8 cellular contexts compared by ENCODE assay signal in genomic region chr9:135961277-135961705, GRCh38. TPM values are rescaled to one million over a fixed set of nuclear protein-coding genes. Genes with fewer than 3 reads are reported as not detected.
DNase-seq lines count a peak whose midpoint lies in the region; ATAC-seq and TF ChIP-seq lines count a peak whose summit lies in the region.

Gene UBAC1, minus strand, starts transcription at chr9:135961373. Its CDS starts 211 bp downstream, at chr9:135961162.

- WGBS in SK-N-SH (ENCODE audit: low lambda C conversion rate): under 1% methylated on average over 23 of the region's 53 CpGs

- no peaks in the 10 kb centered on the region for H3K9me3 ChIP-seq in SK-N-SH

- POLR2A ChIA-PET in SK-N-SH (lab: Yijun Ruan, JAX): interaction anchor here (1.2 kb wide), 1 partner anchor 18 kb away, joined by 3 read pairs; no protein-coding TSS in a partner anchor

- peak within 1 kb of the TSS; percentile 92 for H2AFZ ChIP-seq in SK-N-SH (ENCODE audit: low read depth)

- ATAC-seq in HG02588 (IDR thresholded peaks at IDR 0.05; ENCODE audit: unreplicated experiment): peak; percentile 87

- no peaks in the 10 kb centered on the region for H3K9me2 ChIP-seq in SK-N-SH

- TF ChIP-seq RAD21 in SK-N-SH (IDR thresholded peaks at IDR 0.05; ENCODE audit: low read length): no peak

- no peaks in the 10 kb centered on the region for H3F3A ChIP-seq in SK-N-SH (replicated peaks; ENCODE audit: insufficient read depth)

- no peak for TF ChIP-seq EP300 in SK-N-SH (IDR thresholded peaks at IDR 0.05; ENCODE audit: borderline replicate concordance in 1 of 2, low read depth in 1 of 2, low read length in 1 of 2)

- CTCF ChIA-PET in SK-N-SH (lab: Yijun Ruan, JAX): interaction anchor here (0.7 to 11.3 kb wide), 7 partner anchors 9 to 176 kb away, joined by 3 to 174 read pairs (median 3); no protein-coding TSS in a partner anchor

- peak within 1 kb of the TSS; percentile 84 for H3K9ac ChIP-seq in SK-N-SH

- peak; percentile 57 for DNase-seq in GM04503 (ENCODE audit: low read depth)
- peak; percentile 94 for DNase-seq in NCI-H1048 (lab: John Stamatoyannopoulos, UW)
- peak; percentile 99 for DNase-seq in SK-N-SH
- peak; percentile 96 for DNase-seq in activated naive CD4-positive, alpha-beta T cell treated with anti-CD3 and anti-CD28 coated beads, Interleukin-2, amount 50 U/mL, for 16 hours
- peak; percentile 96 for DNase-seq in globus pallidus (ENCODE audit: low spot score)
- peak; percentile 41 to 98 (median 94) for DNase-seq in nucleus accumbens (lab: John Stamatoyannopoulos, UW)
- peak; percentile 98 for DNase-seq in superior temporal gyrus (ENCODE audit: extremely low spot score)

- H3K27ac ChIP-seq in SK-N-SH (ENCODE audit: low read depth in 2 of 2, low read length in 1 of 2): peak within 1 kb of the TSS; percentile 52 to 77

- peaks cover 0 to 30% of the 10 kb centered on the region in 2 experiments; a peak in 2 of 4 replicates for H3K4me1 ChIP-seq in SK-N-SH (ENCODE audit: control insufficient read depth in 1 of 2, insufficient read depth in 2 of 2, low read depth in 1 of 2, low read length in 1 of 2)

- peak within 1 kb of the TSS; percentile 96 for H3K4me2 ChIP-seq in SK-N-SH

- peaks cover 22% of the 10 kb centered on the region for H4K20me1 ChIP-seq in SK-N-SH (ENCODE audit: insufficient read depth)

- H3K4me3 ChIP-seq in SK-N-SH (ENCODE audit: low read depth in 2 of 2, low read length in 1 of 2): peak within 1 kb of the TSS; percentile 90 to 96

- no peak; the same call in 1 of the 2 replicates for TF ChIP-seq CTCF in SK-N-SH (IDR thresholded peaks at IDR 0.05)

- H3K79me2 ChIP-seq in SK-N-SH (ENCODE audit: insufficient read depth): peaks cover 45% of the 10 kb centered on the region

- H3K27me3 ChIP-seq in SK-N-SH (ENCODE audit: insufficient read depth): no peaks in the 10 kb centered on the region

- H3K36me3 ChIP-seq in SK-N-SH (replicated peaks in 1 of 2; ENCODE audit: control insufficient read depth in 1 of 2, insufficient read depth in 2 of 2, low read length in 1 of 2): no peaks in the 10 kb centered on the region

TF ChIP-seq in SK-N-SH, 30 proteins besides CTCF, POLR2A, EP300 and RAD21:
- no peak for TF ChIP-seq POLR2AphosphoS5 (IDR thresholded peaks at IDR 0.05; ENCODE audit: low read depth, low read length)
- no peak for TF ChIP-seq NRF1 (IDR thresholded peaks at IDR 0.05; ENCODE audit: low read depth, low read length)
- TF ChIP-seq GABPA (IDR thresholded peaks at IDR 0.05; ENCODE audit: low read depth): peak; percentile 88
- peak; percentile 43; the same call in 1 of the 2 replicates for TF ChIP-seq USF1 (IDR thresholded peaks at IDR 0.05; ENCODE audit: borderline replicate concordance, low read depth)
- no peak for TF ChIP-seq IRF3 (IDR thresholded peaks at IDR 0.05; ENCODE audit: low read depth, low read length)
- TF ChIP-seq MXI1 (IDR thresholded peaks at IDR 0.05; ENCODE audit: low read depth, low read length): peak; percentile 97
- peak; percentile 73 for TF ChIP-seq CHD2 (IDR thresholded peaks at IDR 0.05; ENCODE audit: low read length, partially characterized antibody)
- TF ChIP-seq SMC3 (IDR thresholded peaks at IDR 0.05; ENCODE audit: low read depth, low read length): no peak
- TF ChIP-seq ELF1 (IDR thresholded peaks at IDR 0.05): no peak
- TF ChIP-seq TCF12 (IDR thresholded peaks at IDR 0.05): no peak
- TF ChIP-seq TEAD4 (IDR thresholded peaks at IDR 0.05; ENCODE audit: borderline replicate concordance, insufficient read depth): no peak
- no peak for TF ChIP-seq USF2 (IDR thresholded peaks at IDR 0.05; ENCODE audit: borderline replicate concordance, low read depth, low read length)
- no peak for TF ChIP-seq ZBTB33 (IDR thresholded peaks at IDR 0.05; ENCODE audit: borderline replicate concordance, low read depth)
- no peak for TF ChIP-seq MEF2A (IDR thresholded peaks at IDR 0.05; ENCODE audit: borderline replicate concordance, low read depth)
- peak; percentile 91 for TF ChIP-seq MAX (IDR thresholded peaks at IDR 0.05; ENCODE audit: low read depth)

RNA-seq across cellular contexts. Expression of gene UBAC1, which starts in this region (rescaled TPM):
- 67.7 and 69.3 TPM in 2 replicates for polyA plus RNA-seq in SK-N-SH (2012; rRNA removed)
- polyA plus RNA-seq in SK-N-SH (2012; cell fraction: cytosol; rRNA removed): 54.5 and 61.1 TPM in 2 replicates
- 115 and 123 TPM in 2 replicates for polyA plus RNA-seq in SK-N-SH (2012; cell fraction: nucleus; rRNA removed)

Comparison
In these comparisons a context has a peak if more than half of its experiments do, and no peak if none do; other contexts are left out.
1. Peak in every context shown above with its lines: DNase-seq, ATAC-seq, H3K4me3 ChIP-seq and H3K27ac ChIP-seq.